14 cellular contexts compared by ENCODE assay signal in genomic region chr1:244854865-244855578, GRCh38. TPM values are rescaled to one million over a fixed set of nuclear protein-coding genes. Genes with fewer than 3 reads are reported as not detected.
DNase-seq lines count a peak whose midpoint lies in the region; ATAC-seq and TF ChIP-seq lines count a peak whose summit lies in the region.
"Had no signal": no experiment of that assay in that cellular context is flagged by ENCODE, and none has a peak within 500 bp of the region (broad histone marks: within the 10 kb centered on the region; RNA-seq: fewer than 3 reads in every experiment).

No MANE protein-coding gene starts in this region.

- H3K9me3 Mint-ChIP-seq in CD4-positive, alpha-beta memory T cell = no peaks in the 10 kb centered on the region
- no peaks in the 10 kb centered on the region for H3K9me3 Mint-ChIP-seq in IgD-negative memory B cell
- no peaks in the 10 kb centered on the region for H3K9me3 Mint-ChIP-seq in activated naive CD8-positive, alpha-beta T cell treated with anti-CD3 and anti-CD28 coated beads for 36 hours
- H3K9me3 Mint-ChIP-seq in naive thymus-derived CD8-positive, alpha-beta T cell = no peaks in the 10 kb centered on the region

- H3K36me3 ChIP-seq in CD4-positive, alpha-beta memory T cell (ENCODE audit: insufficient read depth, low read length) = peaks cover 80% of the 10 kb centered on the region

- H3K4me3 ChIP-seq in CD4-positive, alpha-beta memory T cell (ENCODE audit: low read length in 2 of 2) = no peak overlapping the region
- H3K4me3 ChIP-seq: left ventricle myocardium inferior, PC-9, skin epidermis had no signal

- H3K4me3 Mint-ChIP-seq in CD4-positive, alpha-beta memory T cell = peak overlapping the region; percentile 0 to 74 (median 64)
- peak overlapping the region in 3 of 4 donors; percentile 8 to 75 (median 43) for H3K4me3 Mint-ChIP-seq in IgD-negative memory B cell
- peak overlapping the region; percentile 62 for H3K4me3 Mint-ChIP-seq in activated naive CD8-positive, alpha-beta T cell treated with anti-CD3 and anti-CD28 coated beads for 36 hours
- peak overlapping the region; percentile 50 to 84 (median 72) for H3K4me3 Mint-ChIP-seq in naive thymus-derived CD8-positive, alpha-beta T cell

- POLR2A ChIA-PET in CD4-positive, alpha-beta memory T cell (lab: Charles Lee; ENCODE audit: partially characterized antibody) = interaction anchor here (0.8 to 25.4 kb wide), 4 partner anchors 1 to 116 kb away, joined by 4 to 1465 read pairs (median 736); partner anchors contain the start of genes COX20 and HNRNPU
- POLR2A ChIA-PET in naive thymus-derived CD8-positive, alpha-beta T cell (lab: Charles Lee) = interaction anchor here (1.2 to 25.8 kb wide), 4 partner anchors 0 to 116 kb away, joined by 5 to 1109 read pairs (median 558); partner anchors contain the start of genes COX20 and HNRNPU

- H3K9me3 ChIP-seq in CD4-positive, alpha-beta memory T cell (ENCODE audit: control insufficient read depth in 1 of 2, low read length in 2 of 2) = no peaks in the 10 kb centered on the region
- H3K9me3 ChIP-seq: left ventricle myocardium inferior had no signal

- intact Hi-C loops in CD4-positive, alpha-beta memory T cell (cut with micrococcal nuclease) = loop anchor here (1.0 kb wide), 1 partner anchor 7 kb away; no protein-coding TSS in a partner anchor

- peaks cover 75 to 92% of the 10 kb centered on the region in 2 donors for H3K36me3 Mint-ChIP-seq in CD4-positive, alpha-beta memory T cell
- peaks cover 5% of the 10 kb centered on the region for H3K36me3 Mint-ChIP-seq in IgD-negative memory B cell
- H3K36me3 Mint-ChIP-seq in activated naive CD8-positive, alpha-beta T cell treated with anti-CD3 and anti-CD28 coated beads for 36 hours = peaks cover 82% of the 10 kb centered on the region
- H3K36me3 Mint-ChIP-seq in naive thymus-derived CD8-positive, alpha-beta T cell = peaks cover 13 to 98% (median 60%) of the 10 kb centered on the region in 3 donors

- peaks cover 95% of the 10 kb centered on the region for H3K4me1 ChIP-seq in CD4-positive, alpha-beta memory T cell (ENCODE audit: insufficient read depth, low read length)

- H3K27ac Mint-ChIP-seq in CD4-positive, alpha-beta memory T cell = peak overlapping the region; percentile 77 to 97 (median 90)
- peak overlapping the region; percentile 82 to 88 (median 87) for H3K27ac Mint-ChIP-seq in IgD-negative memory B cell
- H3K27ac Mint-ChIP-seq in activated naive CD8-positive, alpha-beta T cell treated with anti-CD3 and anti-CD28 coated beads for 36 hours = peak overlapping the region; percentile 68
- H3K27ac Mint-ChIP-seq in naive thymus-derived CD8-positive, alpha-beta T cell = peak overlapping the region; percentile 61 to 100 (median 90)

- DNase-seq in CD4-positive, alpha-beta memory T cell = no peak
- DNase-seq in activated naive CD8-positive, alpha-beta T cell treated with anti-CD3 and anti-CD28 coated beads for 36 hours = no peak
- peak in 1 of 10 donors; percentile 25 for DNase-seq in naive thymus-derived CD8-positive, alpha-beta T cell
- DNase-seq in germinal center (ENCODE audit: low spot score) = no peak
- DNase-seq: activated CD4-positive, alpha-beta T cell treated with anti-CD3 and anti-CD28 coated beads for 4 hours; cortex of kidney; left ventricle myocardium inferior; NCI-H1092; PC-9; SW 1271 had no signal

- CTCF ChIA-PET in CD4-positive, alpha-beta memory T cell (lab: Charles Lee; ENCODE audit: partially characterized antibody) = interaction anchor here (1.3 to 1.6 kb wide), 3 partner anchors 16 to 114 kb away, joined by 3 to 6 read pairs (median 5); a partner anchor contains a TSS

- H3K27me3 ChIP-seq in CD4-positive, alpha-beta memory T cell (ENCODE audit: insufficient read depth, low read length) = no peaks in the 10 kb centered on the region

- TF ChIP-seq POLR2A in GM18505 (IDR thresholded peaks at IDR 0.05; ENCODE audit: borderline replicate concordance, extremely low read depth, insufficient read depth, insufficient read length) = no peak

- H3K4me1 Mint-ChIP-seq in CD4-positive, alpha-beta memory T cell = peaks cover 61 to 95% (median 74%) of the 10 kb centered on the region in 4 donors
- H3K4me1 Mint-ChIP-seq in IgD-negative memory B cell = peaks cover 29 to 45% (median 38%) of the 10 kb centered on the region in 3 donors
- peaks cover 86% of the 10 kb centered on the region for H3K4me1 Mint-ChIP-seq in activated naive CD8-positive, alpha-beta T cell treated with anti-CD3 and anti-CD28 coated beads for 36 hours
- H3K4me1 Mint-ChIP-seq in naive thymus-derived CD8-positive, alpha-beta T cell = peaks cover 31 to 97% (median 82%) of the 10 kb centered on the region in 4 donors

- peak overlapping the region; percentile 26 for H3K27ac ChIP-seq in CD4-positive, alpha-beta memory T cell (ENCODE audit: low read depth, low read length)
- H3K27ac ChIP-seq: left ventricle myocardium inferior, PC-9 had no signal

- H3K27me3 Mint-ChIP-seq in CD4-positive, alpha-beta memory T cell = no peaks in the 10 kb centered on the region
- H3K27me3 Mint-ChIP-seq in IgD-negative memory B cell = no peaks in the 10 kb centered on the region
- H3K27me3 Mint-ChIP-seq in activated naive CD8-positive, alpha-beta T cell treated with anti-CD3 and anti-CD28 coated beads for 36 hours = no peaks in the 10 kb centered on the region
- no peaks in the 10 kb centered on the region for H3K27me3 Mint-ChIP-seq in naive thymus-derived CD8-positive, alpha-beta T cell

- peak; percentile 22 to 62 for ATAC-seq in naive thymus-derived CD8-positive, alpha-beta T cell
- no peak for ATAC-seq in GM18505 (IDR thresholded peaks at IDR 0.05; ENCODE audit: unreplicated experiment)
- ATAC-seq in HG02763 (IDR thresholded peaks at IDR 0.05; ENCODE audit: unreplicated experiment) = no peak

RNA-seq across cellular contexts. Expression of gene HNRNPU, which starts 9.3 kb away (rescaled TPM):
- total RNA-seq in CD4-positive, alpha-beta memory T cell = 100 to 1,000 TPM; 370 to 385 TPM
- 100 to 1,000 TPM; 126 to 357 TPM for polyA plus RNA-seq in CD4-positive, alpha-beta memory T cell
- polyA plus RNA-seq in IgD-negative memory B cell = 339 TPM
- total RNA-seq in activated naive CD8-positive, alpha-beta T cell treated with anti-CD3 and anti-CD28 coated beads for 36 hours = 100 to 1,000 TPM; 639 to 651 TPM
- 100 to 1,000 TPM; 395 to 403 TPM for total RNA-seq in naive thymus-derived CD8-positive, alpha-beta T cell
- 100 to 1,000 TPM; 179 to 392 (median 281) TPM for polyA plus RNA-seq in naive thymus-derived CD8-positive, alpha-beta T cell

RNA-seq across cellular contexts. Expression of gene COX20, which starts 19.6 kb away (rescaled TPM):
- total RNA-seq in CD4-positive, alpha-beta memory T cell = 10 to 100 TPM; 31.3 to 32.9 TPM
- polyA plus RNA-seq in CD4-positive, alpha-beta memory T cell = 10 to 100 TPM; 42.8 to 65.7 TPM
- 36.9 TPM for polyA plus RNA-seq in IgD-negative memory B cell
- 10 to 100 TPM; 41.2 to 50.7 TPM for total RNA-seq in activated naive CD8-positive, alpha-beta T cell treated with anti-CD3 and anti-CD28 coated beads for 36 hours
- total RNA-seq in naive thymus-derived CD8-positive, alpha-beta T cell = 10 to 100 TPM; 35.8 to 36.8 TPM
- 10 to 100 TPM; 31.4 to 52.6 (median 49.3) TPM for polyA plus RNA-seq in naive thymus-derived CD8-positive, alpha-beta T cell

Comparison
In these comparisons a context has a peak if more than half of its experiments do, and no peak if none do; other contexts are left out.
1. ATAC-seq: peak in naive thymus-derived CD8-positive, alpha-beta T cell (2 of 2); none in GM18505 (single experiment) and HG02763 (single experiment).
2. Peak in every context shown above with its lines, with median percentiles within 50 percentile points of each other: H3K27ac Mint-ChIP-seq and H3K4me3 Mint-ChIP-seq.